In genomic region chr10:24008164-24009066, GRCh38 we compare ENCODE assay signal across 11 cellular contexts.
DNase-seq lines count a peak whose midpoint lies in the region; ATAC-seq and TF ChIP-seq lines count a peak whose summit lies in the region.
"Had no signal": no experiment of that assay in that cellular context is flagged by ENCODE, and none has a peak within 500 bp of the region (broad histone marks: within the 10 kb centered on the region; RNA-seq: fewer than 3 reads in every experiment).

No MANE protein-coding gene starts in this region.

- no peak overlapping the region for H2BK12ac ChIP-seq in neuronal stem cell (ENCODE audit: low read length)

- no peak overlapping the region for H3K18ac ChIP-seq in neuronal stem cell (ENCODE audit: low read length)

- no peak overlapping the region for H2AFZ ChIP-seq in fibroblast of lung (ENCODE audit: low read length)
- peak overlapping the region; percentile 42 for H2AFZ ChIP-seq in neuronal stem cell (ENCODE audit: low read length)

- no peaks in the 10 kb centered on the region for H3K79me2 ChIP-seq in fibroblast of lung (ENCODE audit: control insufficient read depth, insufficient read depth, low read length)

- H3K4me2 ChIP-seq in fibroblast of lung (ENCODE audit: extremely low read depth, insufficient read depth, low read length) (no peak overlapping the region), neuronal stem cell (ENCODE audit: insufficient read depth, low read length, poor library complexity, severe bottlenecking) (no peak overlapping the region)

- no peak overlapping the region for H4K91ac ChIP-seq in neuronal stem cell (ENCODE audit: low read depth, low read length, poor library complexity)

- no peak overlapping the region for H3K4me3 ChIP-seq in RWPE2 (ENCODE audit: severe bottlenecking)
- no peak overlapping the region for H3K4me3 ChIP-seq in fibroblast of lung (replicated peaks in 1 of 4; ENCODE audit: control extremely low read depth in 1 of 4, insufficient read depth in 1 of 4, low read depth in 3 of 4, low read length in 4 of 4)
- H3K4me3 ChIP-seq in neuronal stem cell (ENCODE audit: low read length in 2 of 2) = peak overlapping the region in 1 of 2 donors; percentile 5
- H3K4me3 ChIP-seq: esophagus muscularis mucosa had no signal

- no peak overlapping the region for H3K9ac ChIP-seq in fibroblast of lung (ENCODE audit: insufficient read depth, low read length)
- H3K9ac ChIP-seq in neuronal stem cell (ENCODE audit: low read depth, low read length, poor library complexity) = no peak overlapping the region

- no CpG with 5 or more reads among the region's 13 CpGs for WGBS in neuronal stem cell (ENCODE audit: extremely low coverage in 2 of 2, insufficient read length in 2 of 2, insufficient replicate concordance in 1 of 2), 2 donors

- H3K27me3 ChIP-seq in RWPE2 (ENCODE audit: insufficient read depth, poor library complexity, severe bottlenecking) (peaks cover 17% of the 10 kb centered on the region), fibroblast of lung (ENCODE audit: control insufficient read depth, insufficient read depth, low read length) (no peaks in the 10 kb centered on the region), neuronal stem cell (ENCODE audit: control insufficient read depth in 3 of 3, insufficient read depth in 3 of 3, low read depth in 1 of 3, low read length in 3 of 3) (no peaks in the 10 kb centered on the region)
- H3K27me3 ChIP-seq: esophagus muscularis mucosa had no signal

- TF ChIP-seq CTCF in RWPE2 (IDR thresholded peaks at IDR 0.05; ENCODE audit: poor library complexity, severe bottlenecking) (no peak), fibroblast of lung (conservative IDR thresholded peaks at IDR 0.05 in 1 of 2, IDR thresholded peaks at IDR 0.05 in 1 of 2; ENCODE audit: low read depth in 1 of 2, low read length in 2 of 2) (no peak)

- no peak overlapping the region for H2BK5ac ChIP-seq in neuronal stem cell (ENCODE audit: low read length)

- H3K36me3 ChIP-seq in RWPE2 (ENCODE audit: low read depth) = no peaks in the 10 kb centered on the region
- no peaks in the 10 kb centered on the region for H3K36me3 ChIP-seq in fibroblast of lung (ENCODE audit: control insufficient read depth, insufficient read depth, low read length)
- H3K36me3 ChIP-seq in neuronal stem cell (replicated peaks in 1 of 2; ENCODE audit: control insufficient read depth in 2 of 2, insufficient read depth in 2 of 2, low read length in 2 of 2) = no peaks in the 10 kb centered on the region
- H3K36me3 ChIP-seq: esophagus muscularis mucosa had no signal

- H3K79me1 ChIP-seq in neuronal stem cell (ENCODE audit: low read depth, low read length) = no peaks in the 10 kb centered on the region

- H3K9me3 ChIP-seq in RWPE2 (ENCODE audit: severe bottlenecking) (no peaks in the 10 kb centered on the region), fibroblast of lung (ENCODE audit: control insufficient read depth, insufficient read depth, low read depth, low read length) (no peaks in the 10 kb centered on the region), neuronal stem cell (replicated peaks in 1 of 2; ENCODE audit: control insufficient read depth in 2 of 2, insufficient read depth in 1 of 2, low read depth in 1 of 2, low read length in 2 of 2) (no peaks in the 10 kb centered on the region)
- H3K9me3 ChIP-seq: esophagus muscularis mucosa had no signal

- H3K23ac ChIP-seq in neuronal stem cell (ENCODE audit: low read depth, low read length, poor library complexity) = no peak overlapping the region

- no peak overlapping the region for H2AK5ac ChIP-seq in neuronal stem cell (ENCODE audit: low read depth, low read length)

- no peak overlapping the region for H2BK15ac ChIP-seq in neuronal stem cell (ENCODE audit: low read length)

- no peak overlapping the region for H2BK120ac ChIP-seq in neuronal stem cell (ENCODE audit: low read depth, low read length)

- H3K27ac ChIP-seq in RWPE2 (ENCODE audit: poor library complexity, severe bottlenecking) (no peak overlapping the region), fibroblast of lung (ENCODE audit: insufficient read depth, low read length) (no peak overlapping the region), neuronal stem cell (replicated peaks; ENCODE audit: low read length) (no peak overlapping the region)
- H3K27ac ChIP-seq: esophagus muscularis mucosa had no signal

- no peak overlapping the region for H3K14ac ChIP-seq in neuronal stem cell (ENCODE audit: low read length)

- H3K4me1 ChIP-seq in RWPE2 (ENCODE audit: insufficient read depth, poor library complexity, severe bottlenecking) (peaks cover 3% of the 10 kb centered on the region), fibroblast of lung (ENCODE audit: control insufficient read depth, extremely low read depth, insufficient read depth, low read length) (no peaks in the 10 kb centered on the region), neuronal stem cell (ENCODE audit: control insufficient read depth in 2 of 2, insufficient read depth in 1 of 2, low read depth in 1 of 2, low read length in 2 of 2) (peaks cover 8 to 16% of the 10 kb centered on the region in 2 donors)

- DNase-seq in ELF-1 (ENCODE audit: low read depth, low spot score) (peak; percentile 53), RWPE2 (ENCODE audit: low spot score) (no peak), fibroblast of lung (ENCODE audit: low read depth in 2 of 2) (peak; percentile 9 to 98), neuronal stem cell (ENCODE audit: low spot score) (peak; percentile 15), GM19238 (ENCODE audit: insufficient read length, low spot score) (no peak), NCI-H146 (lab: John Stamatoyannopoulos, UW) (no peak)
- DNase-seq: activated CD8-positive, alpha-beta T cell treated with anti-CD3 and anti-CD28 coated beads for 36 hours; CD4-positive, CD25-positive, alpha-beta regulatory T cell had no signal

- H4K8ac ChIP-seq in neuronal stem cell (ENCODE audit: low read depth, low read length) = no peak overlapping the region

- no peak overlapping the region for H3K4ac ChIP-seq in neuronal stem cell (ENCODE audit: low read length)

- ATAC-seq in RWPE2 (ENCODE audit: low read depth) (peak; percentile 98), GM18858 (IDR thresholded peaks at IDR 0.05; ENCODE audit: unreplicated experiment) (no peak), HG03135 (IDR thresholded peaks at IDR 0.05; ENCODE audit: unreplicated experiment) (no peak)
- ATAC-seq: activated CD8-positive, alpha-beta T cell treated with anti-CD3 and anti-CD28 coated beads for 36 hours had no signal

- no peaks in the 10 kb centered on the region for H4K20me1 ChIP-seq in fibroblast of lung (ENCODE audit: control insufficient read depth, extremely low read depth, insufficient read depth, low read length)

Comparison
In these comparisons a context has a peak if more than half of its experiments do, and no peak if none do; other contexts are left out.
1. DNase-seq: peak in ELF-1 (single experiment), fibroblast of lung (2 of 2) and neuronal stem cell (single experiment); none in RWPE2 (single experiment), GM19238 (single experiment) and NCI-H146 (single experiment).